Comparison of ENCODE assay signal across 7 cellular contexts in genomic region chr10:47477078-47477477, GRCh38. TPM values are rescaled to one million over a fixed set of nuclear protein-coding genes. Genes with fewer than 3 reads are reported as not detected.
"Had no signal": no experiment of that assay in that cellular context is flagged by ENCODE, and none has a peak within 500 bp of the region (broad histone marks: within the 10 kb centered on the region; RNA-seq: fewer than 3 reads in every experiment).

No MANE protein-coding gene starts in this region.

RNA-seq across cellular contexts. Expression of gene ANXA8, which starts 6.8 kb away (rescaled TPM):
- total RNA-seq: GM23338, H1, H7 had no signal
- polyA plus RNA-seq: GM23338 had no signal

RNA-seq across cellular contexts. Expression of gene FAM25G, which starts 14.4 kb away (rescaled TPM):
- total RNA-seq: GM23248, GM23338, H1, H4, H7, H9, HFFc6 had no signal
- polyA plus RNA-seq: GM23338, H1 had no signal
